In the genomic region with DNA sequence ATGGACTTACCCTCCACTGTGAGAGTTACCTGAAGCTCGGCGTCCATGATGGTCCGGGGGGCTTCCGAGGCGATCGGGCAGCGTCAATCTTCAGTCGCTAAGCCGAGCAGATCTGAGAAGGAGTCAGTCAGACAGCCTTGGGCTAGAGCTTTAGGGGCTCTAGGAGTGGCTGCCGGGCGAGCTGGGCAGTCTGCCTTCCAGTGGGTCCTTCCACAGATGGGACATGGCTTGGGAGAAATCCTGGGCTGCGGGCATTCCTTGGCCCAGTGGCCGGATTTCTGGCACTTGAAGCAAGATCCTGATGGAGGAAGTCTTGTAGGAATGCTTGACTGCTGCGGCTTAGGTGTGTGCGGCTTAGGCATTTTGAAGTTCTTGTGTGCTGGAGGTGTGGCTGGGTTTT, we compare ENCODE assay signal across 11 cellular contexts. TPM values are rescaled to one million over a fixed set of nuclear protein-coding genes. Genes with fewer than 3 reads are reported as not detected.
"Had no signal": no experiment of that assay in that cellular context is flagged by ENCODE, and none has a peak within 500 bp of the region (broad histone marks: within the 10 kb centered on the region; RNA-seq: fewer than 3 reads in every experiment).

No MANE protein-coding gene starts in this region.

RNA-seq across cellular contexts. Expression of a gene that starts 5.7 kb away (rescaled TPM):
- total RNA-seq: activated B cell treated with CpG ODN at 0.5 μM for 24 hours; activated CD4-positive, alpha-beta memory T cell treated with anti-CD3 and anti-CD28 coated beads for 36 hours; activated CD4-positive, alpha-beta T cell treated with anti-CD3 and anti-CD28 coated beads, Interleukin-2, amount 10 ng/mL, durations not matched to agents 24 days and 14 days; activated CD8-positive, alpha-beta memory T cell treated with anti-CD3 and anti-CD28 coated beads for 36 hours; activated CD8-positive, alpha-beta T cell treated with anti-CD3 and anti-CD28 coated beads for 36 hours; activated naive CD8-positive, alpha-beta T cell treated with anti-CD3 and anti-CD28 coated beads, Interleukin-2, amount 10 ng/mL, durations not matched to agents 7 days and 5 days; activated T-helper 2 cell treated with anti-CD3 and anti-CD28 coated beads, Interferon-gamma antibody, Interleukin-2, Interleukin-4, amounts not matched to agents 10 μg/mL and 5 μg/mL and 100 μg/mL, durations not matched to agents 14 hours and 24 hours and 36 hours; ascending aorta; cardiac muscle cell had no signal
- polyA plus RNA-seq: cardiac muscle cell had no signal

RNA-seq across cellular contexts. Expression of a gene that starts 14.9 kb away (rescaled TPM):
- total RNA-seq: activated B cell treated with CpG ODN at 0.5 μM for 24 hours; activated CD4-positive, alpha-beta memory T cell treated with anti-CD3 and anti-CD28 coated beads for 36 hours; activated CD4-positive, alpha-beta T cell treated with anti-CD3 and anti-CD28 coated beads, Interleukin-2, amount 10 ng/mL, durations not matched to agents 24 days and 14 days; activated CD8-positive, alpha-beta memory T cell treated with anti-CD3 and anti-CD28 coated beads for 36 hours; activated CD8-positive, alpha-beta T cell treated with anti-CD3 and anti-CD28 coated beads for 36 hours; activated naive CD8-positive, alpha-beta T cell treated with anti-CD3 and anti-CD28 coated beads, Interleukin-2, amount 10 ng/mL, durations not matched to agents 7 days and 5 days; activated T-helper 2 cell treated with anti-CD3 and anti-CD28 coated beads, Interferon-gamma antibody, Interleukin-2, Interleukin-4, amounts not matched to agents 10 μg/mL and 5 μg/mL and 100 μg/mL, durations not matched to agents 14 hours and 24 hours and 36 hours; ascending aorta; bronchial epithelial cell; cardiac muscle cell had no signal
- polyA plus RNA-seq: adipose tissue, cardiac muscle cell had no signal
